13 cellular contexts compared by ENCODE assay signal in genomic region chr13:101397742-101398141, GRCh38. TPM values are rescaled to one million over a fixed set of nuclear protein-coding genes. Genes with fewer than 3 reads are reported as not detected.
DNase-seq lines count a peak whose midpoint lies in the region; ATAC-seq and TF ChIP-seq lines count a peak whose summit lies in the region.
"Had no signal": no experiment of that assay in that cellular context is flagged by ENCODE, and none has a peak within 500 bp of the region (broad histone marks: within the 10 kb centered on the region; RNA-seq: fewer than 3 reads in every experiment).

No MANE protein-coding gene starts in this region.

- ATAC-seq in IMR-90 (ENCODE audit: low read depth) (peak; percentile 95), GM18858 (IDR thresholded peaks at IDR 0.05; ENCODE audit: unreplicated experiment) (no peak)
- ATAC-seq: natural killer cell treated with Interleukin-12 subunit alpha and Interleukin-12 subunit beta and Interleukin-15 and Interleukin-18, amount 100 ng/mL, for 72 hours had no signal

- H3K4me2 ChIP-seq in IMR-90 (ENCODE audit: low read depth, low read length): peak overlapping the region; percentile 36

- no peak overlapping the region for H3K9ac ChIP-seq in IMR-90 (ENCODE audit: low read depth, low read length)

- TF ChIP-seq CTCF in IMR-90 (conservative IDR thresholded peaks at IDR 0.05; ENCODE audit: low read depth, low read length) (no peak), brain microvascular endothelial cell (IDR thresholded peaks at IDR 0.05; ENCODE audit: low read depth, low read length, missing control alignments) (no peak), adrenal gland (IDR thresholded peaks at IDR 0.05) (no peak)

- 0 out of 2 replicates have a peak, but pooled peaks have one; percentile 10 for TF ChIP-seq RAD21 in IMR-90 (IDR thresholded peaks at IDR 0.05; ENCODE audit: low read length)

- no peak overlapping the region for H3K4me3 ChIP-seq in ACC112 (ENCODE audit: low read depth, low read length)
- H3K4me3 ChIP-seq in IMR-90 (ENCODE audit: insufficient read depth, low read depth, low read length): no peak overlapping the region
- no peak overlapping the region for H3K4me3 ChIP-seq in brain microvascular endothelial cell (ENCODE audit: low read depth, low read length)
- no peak overlapping the region for H3K4me3 ChIP-seq in adrenal gland
- H3K4me3 ChIP-seq: HAP-1 had no signal

- no peak overlapping the region for H2AK9ac ChIP-seq in IMR-90 (replicated peaks; ENCODE audit: low read depth, low read length, poor library complexity)

- peak overlapping the region; percentile 78 for H3K4ac ChIP-seq in IMR-90 (ENCODE audit: low read depth, low read length)

- H4K5ac ChIP-seq in IMR-90 (ENCODE audit: low read depth, low read length): no peak overlapping the region

- peak overlapping the region; percentile 85 for H2BK5ac ChIP-seq in IMR-90 (ENCODE audit: low read depth, low read length, poor library complexity, severe bottlenecking)

- BruUV-seq in IMR-90 (replicated peaks; lab: Mats Ljungman, UMichigan): no TSS peak

- H3K9me3 ChIP-seq in IMR-90 (ENCODE audit: control insufficient read depth, insufficient read depth, low read length): no peaks in the 10 kb centered on the region
- H3K9me3 ChIP-seq in adrenal gland (replicated peaks in 1 of 3): no peaks in the 10 kb centered on the region
- H3K9me3 ChIP-seq: HAP-1 had no signal

- peak overlapping the region; percentile 8; the same call in 1 of the 2 replicates for H3K14ac ChIP-seq in IMR-90 (replicated peaks; ENCODE audit: low read depth, low read length)

- peak overlapping the region; percentile 57; the same call in 1 of the 2 replicates for H2AK5ac ChIP-seq in IMR-90 (ENCODE audit: low read depth, low read length)

- dilution Hi-C loops in IMR-90 (cut with HindIII; ENCODE audit: low sequenced_read_pairs, unreplicated experiment): no loop called here

- H3K23ac ChIP-seq in IMR-90 (ENCODE audit: low read depth, low read length): peak overlapping the region; percentile 83; the same call in 1 of the 2 replicates

- H2AFZ ChIP-seq in ACC112 (ENCODE audit: low read length, unreplicated experiment): no peak overlapping the region
- H2AFZ ChIP-seq in IMR-90 (replicated peaks; ENCODE audit: low read length, poor library complexity): no peak overlapping the region

- peak overlapping the region; percentile 67; the same call in 1 of the 2 replicates for H2BK20ac ChIP-seq in IMR-90 (ENCODE audit: low read depth, low read length)

- POLR2A ChIA-PET in IMR-90 (lab: Charles Lee; ENCODE audit: unreplicated experiment): no interaction called here

- no peaks in the 10 kb centered on the region for H3K79me2 ChIP-seq in ACC112 (ENCODE audit: control insufficient read depth, insufficient read depth, low read length, unreplicated experiment)

- H4K91ac ChIP-seq in IMR-90 (ENCODE audit: insufficient read depth, low read depth, low read length): peak overlapping the region; percentile 65

- H4K8ac ChIP-seq in IMR-90 (ENCODE audit: low read depth in 2 of 2, low read length in 2 of 2): peak overlapping the region in 1 of 2 experiments; percentile 74; a peak in 3 of 4 replicates

- H3K27ac ChIP-seq in ACC112 (ENCODE audit: low read depth, low read length): peak overlapping the region; percentile 55
- H3K27ac ChIP-seq in IMR-90 (ENCODE audit: insufficient read depth, low read length): no peak overlapping the region
- H3K27ac ChIP-seq in brain microvascular endothelial cell: peak overlapping the region; percentile 58
- no peak overlapping the region for H3K27ac ChIP-seq in adrenal gland

- peak overlapping the region; percentile 64 for H2BK120ac ChIP-seq in IMR-90 (ENCODE audit: low read depth, low read length)

- 0 out of 2 replicates have a peak overlapping the region, but pooled peaks have one; percentile 5 for H3K56ac ChIP-seq in IMR-90 (ENCODE audit: extremely low read depth, insufficient read depth, low read length)

- H3K79me1 ChIP-seq in IMR-90 (ENCODE audit: low read depth in 1 of 2, low read length in 2 of 2): no peaks in the 10 kb centered on the region; a peak in 1 of 4 replicates

- H3K4me1 ChIP-seq in ACC112 (ENCODE audit: control insufficient read depth, insufficient read depth, low read length, unreplicated experiment) (peaks cover 22% of the 10 kb centered on the region), IMR-90 (ENCODE audit: control insufficient read depth, insufficient read depth, low read length) (peaks cover 12% of the 10 kb centered on the region), adrenal gland (replicated peaks in 1 of 2) (no peaks in the 10 kb centered on the region)
- H3K4me1 ChIP-seq: HAP-1 had no signal

- H2BK15ac ChIP-seq in IMR-90 (ENCODE audit: low read depth, low read length): peak overlapping the region; percentile 39; the same call in 1 of the 3 replicates

- intact Hi-C loops in IMR-90 (cut with micrococcal nuclease) (loop anchor here (5.0 kb wide), 1 partner anchor 90 kb away; no protein-coding TSS in a partner anchor), adrenal gland (cut with DNase I) (no loop called here)

- CTCF ChIA-PET in IMR-90 (lab: Yijun Ruan, JAX): no interaction called here

- H3K27me3 ChIP-seq in ACC112 (ENCODE audit: insufficient read depth, low read length) (no peaks in the 10 kb centered on the region), IMR-90 (ENCODE audit: control insufficient read depth, insufficient read depth, low read length) (no peaks in the 10 kb centered on the region), brain microvascular endothelial cell (replicated peaks) (no peaks in the 10 kb centered on the region), adrenal gland (no peaks in the 10 kb centered on the region)

- H4K20me1 ChIP-seq in IMR-90 (ENCODE audit: insufficient read depth, low read length): no peaks in the 10 kb centered on the region

- no peaks in the 10 kb centered on the region for H3K36me3 ChIP-seq in ACC112 (ENCODE audit: insufficient read depth, low read length)
- no peaks in the 10 kb centered on the region for H3K36me3 ChIP-seq in IMR-90 (ENCODE audit: control insufficient read depth, insufficient read depth, low read length)
- H3K36me3 ChIP-seq in brain microvascular endothelial cell (replicated peaks): no peaks in the 10 kb centered on the region
- H3K36me3 ChIP-seq in adrenal gland (replicated peaks in 1 of 2): no peaks in the 10 kb centered on the region
- H3K36me3 ChIP-seq: HAP-1 had no signal

- 10% methylated on average over 1 of the region's 2 CpGs; no CpG with 5 or more reads in 1 of the 2 experiments for WGBS in IMR-90 (ENCODE audit: extremely low coverage in 2 of 2, insufficient read length in 1 of 2), 2 experiments
- WGBS in adrenal gland, 4 donors: 35 to 56% (median 44%) methylated on average over 2 of the region's 2 CpGs

- peak overlapping the region; percentile 51; the same call in 1 of the 2 replicates for H3K18ac ChIP-seq in IMR-90 (ENCODE audit: low read depth, low read length)

- peaks cover 18% of the 10 kb centered on the region for H3K9me1 ChIP-seq in IMR-90 (ENCODE audit: insufficient read depth, low read length)

- DNase-seq in IMR-90 (peak; percentile 92), brain microvascular endothelial cell (peak; percentile 77), islet precursor cell (peak; percentile 91), CD1c-positive myeloid dendritic cell (ENCODE audit: extremely low spot score) (no peak), adrenal gland (no peak), midbrain (lab: John Stamatoyannopoulos, UW) (no peak)
- DNase-seq: DMS79 treated with DMSO at 0.1 percent for 48 hours, NCI-H1694 treated with DMSO at 0.1 percent for 48 hours, NCI-H82 had no signal

- TF ChIP-seq POLR2A in IMR-90 (IDR thresholded peaks at IDR 0.05; ENCODE audit: low read depth, low read length) (no peak), adrenal gland (IDR thresholded peaks at IDR 0.05) (no peak)

- in situ Hi-C loops in IMR-90 (cut with MboI; ENCODE audit: low sequenced_read_pairs) (no loop called here), brain microvascular endothelial cell (cut with HindIII; ENCODE audit: low pct_ligation_motif_present, low sequenced_read_pairs) (no loop called here)

TF ChIP-seq in IMR-90, 13 proteins besides CTCF, POLR2A, EP300 and RAD21:
- TF ChIP-seq RCOR1 (IDR thresholded peaks at IDR 0.05; ENCODE audit: insufficient replicate concordance, low read length) (peak; percentile 27), NFE2L2 (IDR thresholded peaks at IDR 0.05; ENCODE audit: low read depth, low read length) (no peak), FOS (IDR thresholded peaks at IDR 0.05; ENCODE audit: low read depth, low read length) (peak; percentile 68), MXI1 (IDR thresholded peaks at IDR 0.05; ENCODE audit: borderline replicate concordance, low read depth, low read length) (no peak), MAFK (IDR thresholded peaks at IDR 0.05; ENCODE audit: low read depth, low read length) (peak; percentile 32; the same call in 1 of the 2 replicates), BHLHE40 (IDR thresholded peaks at IDR 0.05; ENCODE audit: low read depth, low read length) (0 out of 2 replicates have a peak, but pooled peaks have one; percentile 32)

RNA-seq across cellular contexts. Expression of gene NALCN, which starts 18.6 kb away (rescaled TPM):
- total RNA-seq in IMR-90 (2012; rRNA removed) (4.8 and 5.6 TPM in 2 replicates), adrenal gland (1 to 10 TPM; 1.4 to 8.3 (median 3.1) TPM)
- polyA plus RNA-seq in IMR-90 (2012; rRNA removed) (2.0 and 2.9 TPM in 2 replicates), adrenal gland (1 to 10 TPM; 2.2 to 5.7 (median 5.6) TPM)
- 0.99 and 1.1 TPM in 2 replicates for polyA plus RNA-seq in IMR-90 (2012; cell fraction: cytosol; rRNA removed)
- polyA plus RNA-seq in IMR-90 (2012; cell fraction: nucleus; rRNA removed; ENCODE audit: low replicate concordance): 1.0 and 2.3 TPM in 2 replicates
- total RNA-seq: natural killer cell treated with Interleukin-12 subunit alpha and Interleukin-12 subunit beta and Interleukin-15 and Interleukin-18, amount 100 ng/mL, for 72 hours had no signal

RNA-seq across cellular contexts. Expression of gene ITGBL1, which starts 54.7 kb away (rescaled TPM):
- 22.2 and 46.7 TPM in 2 replicates for total RNA-seq in IMR-90 (2012; rRNA removed)
- 20.7 and 24.2 TPM in 2 replicates for polyA plus RNA-seq in IMR-90 (2012; rRNA removed)
- 10.7 and 13.4 TPM in 2 replicates for polyA plus RNA-seq in IMR-90 (2012; cell fraction: cytosol; rRNA removed)
- polyA plus RNA-seq in IMR-90 (2012; cell fraction: nucleus; rRNA removed; ENCODE audit: low replicate concordance): 4.5 and 9.2 TPM in 2 replicates
- total RNA-seq in adrenal gland: 1 to 10 TPM; 2.1 to 7.9 (median 4.5) TPM
- polyA plus RNA-seq in adrenal gland: 1 to 10 TPM; 4.9 to 8.3 (median 6.3) TPM
- total RNA-seq: natural killer cell treated with Interleukin-12 subunit alpha and Interleukin-12 subunit beta and Interleukin-15 and Interleukin-18, amount 100 ng/mL, for 72 hours had no signal

Comparison
In these comparisons a context has a peak if more than half of its experiments do, and no peak if none do; other contexts are left out.
1. H3K27ac ChIP-seq: peak in ACC112 (single experiment) and brain microvascular endothelial cell (single experiment); none in IMR-90 (single experiment) and adrenal gland (0 of 5).
2. DNase-seq: peak in IMR-90 (single experiment), brain microvascular endothelial cell (single experiment) and islet precursor cell (single experiment); none in CD1c-positive myeloid dendritic cell (single experiment), adrenal gland (0 of 7) and midbrain (single experiment).